In genomic region chr10:124418726-124419501, GRCh38 we compare ENCODE assay signal across 8 cellular contexts. TPM values are rescaled to one million over a fixed set of nuclear protein-coding genes. Genes with fewer than 3 reads are reported as not detected.
DNase-seq lines count a peak whose midpoint lies in the region; ATAC-seq and TF ChIP-seq lines count a peak whose summit lies in the region.

OAT (minus strand) TSS chr10:124418923; CDS start chr10:124412171, 6,752 bp downstream.

- TF ChIP-seq CTCF in BE2C (IDR thresholded peaks at IDR 0.05; ENCODE audit: low read depth, low read length), result peak; percentile 27
- TF ChIP-seq CTCF in colonic mucosa (IDR thresholded peaks at IDR 0.05), result no peak

- ATAC-seq in HG03457 (IDR thresholded peaks at IDR 0.05; ENCODE audit: unreplicated experiment), result peak; percentile 94

- H3K27ac Mint-ChIP-seq in activated CD4-positive, alpha-beta T cell treated with anti-CD3 and anti-CD28 coated beads, Interleukin-2, amount 10 ng/mL, durations not matched to agents 24 days and 14 days, result peak within 1 kb of the TSS; percentile 65

- H3K4me3 Mint-ChIP-seq in activated CD4-positive, alpha-beta T cell treated with anti-CD3 and anti-CD28 coated beads, Interleukin-2, amount 10 ng/mL, durations not matched to agents 24 days and 14 days, result peak within 1 kb of the TSS; percentile 83

- peak within 1 kb of the TSS; percentile 85 for H3K27ac ChIP-seq in colonic mucosa

- peak within 1 kb of the TSS; percentile 76 to 84 for H3K9ac ChIP-seq in colonic mucosa (ENCODE audit: low read depth in 2 of 2, low read length in 2 of 2)

- intact Hi-C loops in activated CD4-positive, alpha-beta T cell treated with anti-CD3 and anti-CD28 coated beads, Interleukin-2, amount 10 ng/mL, durations not matched to agents 24 days and 14 days (cut with micrococcal nuclease), result loop anchor here (1.0 to 5.0 kb wide), 4 partner anchors 30 to 498 kb away; partner anchors contain the start of genes EEF1AKMT2 and LHPP
- intact Hi-C loops in colonic mucosa (cut with DNase I), result no loop called here

- H3K36me3 ChIP-seq in BE2C (no peaks in the 10 kb centered on the region), colonic mucosa (no peaks in the 10 kb centered on the region)

- H3K9me3 ChIP-seq in BE2C, result no peaks in the 10 kb centered on the region
- H3K9me3 ChIP-seq in colonic mucosa, result no peaks in the 10 kb centered on the region

- no peaks in the 10 kb centered on the region for H3K9me3 Mint-ChIP-seq in activated CD4-positive, alpha-beta T cell treated with anti-CD3 and anti-CD28 coated beads, Interleukin-2, amount 10 ng/mL, durations not matched to agents 24 days and 14 days

- no peaks in the 10 kb centered on the region for H3K27me3 ChIP-seq in BE2C
- H3K27me3 ChIP-seq in colonic mucosa, result no peaks in the 10 kb centered on the region

- no peaks in the 10 kb centered on the region for H3K36me3 Mint-ChIP-seq in activated CD4-positive, alpha-beta T cell treated with anti-CD3 and anti-CD28 coated beads, Interleukin-2, amount 10 ng/mL, durations not matched to agents 24 days and 14 days (ENCODE audit: low read depth)

- H3K4me1 ChIP-seq in BE2C (no peaks in the 10 kb centered on the region), colonic mucosa (peaks cover 10% of the 10 kb centered on the region)

- peaks cover 9% of the 10 kb centered on the region for H3K4me1 Mint-ChIP-seq in activated CD4-positive, alpha-beta T cell treated with anti-CD3 and anti-CD28 coated beads, Interleukin-2, amount 10 ng/mL, durations not matched to agents 24 days and 14 days

- DNase-seq in BE2C (peak; percentile 97), GM19240 (ENCODE audit: insufficient read length, low spot score) (peak; percentile 84), NCI-H526 (lab: John Stamatoyannopoulos, UW) (peak; percentile 90 to 98), colonic mucosa (peak; percentile 97), kidney tubule cell (ENCODE audit: low spot score) (peak; percentile 96)
- DNase-seq in activated CD4-positive, alpha-beta T cell treated with anti-CD3 and anti-CD28 coated beads, Interleukin-2, amount 10 ng/mL, durations not matched to agents 24 days and 14 days, result peak; percentile 99
- DNase-seq in stimulated activated CD4-positive, alpha-beta T cell treated with anti-CD3 and anti-CD28 coated beads, Interleukin-1b, Interleukin-23, amount 100 ng/mL, for 1 hour (ENCODE audit: low read depth in 2 of 2), result peak; percentile 87 to 92

- H3K4me3 ChIP-seq in BE2C (ENCODE audit: low read depth, low read length) (peak within 1 kb of the TSS; percentile 69), colonic mucosa (peak within 1 kb of the TSS; percentile 95)

- H3K27me3 Mint-ChIP-seq in activated CD4-positive, alpha-beta T cell treated with anti-CD3 and anti-CD28 coated beads, Interleukin-2, amount 10 ng/mL, durations not matched to agents 24 days and 14 days, result peaks cover 12% of the 10 kb centered on the region

RNA-seq across cellular contexts. Expression of gene OAT, which starts in this region (rescaled TPM):
- polyA plus RNA-seq in BE2C (2012; ENCODE audit: insufficient read depth, insufficient read length, low read depth), result 30.0 TPM
- total RNA-seq in activated CD4-positive, alpha-beta T cell treated with anti-CD3 and anti-CD28 coated beads, Interleukin-2, amount 10 ng/mL, durations not matched to agents 24 days and 14 days, result 40.2 and 41.0 TPM in 2 replicates
- total RNA-seq in colonic mucosa, result 100 to 1,000 TPM in 1 of 2 donors, 10 to 100 TPM in 1; 65.0 to 113 TPM

Comparison
In these comparisons a context has a peak if more than half of its experiments do, and no peak if none do; other contexts are left out.
1. Peak in every context shown above with its lines: DNase-seq, ATAC-seq, H3K4me3 ChIP-seq and H3K27ac ChIP-seq.